Comparison of ENCODE assay signal across 15 cellular contexts in genomic region chr7:128705891-128706333, GRCh38. TPM values are rescaled to one million over a fixed set of nuclear protein-coding genes. Genes with fewer than 3 reads are reported as not detected.
DNase-seq lines count a peak whose midpoint lies in the region; ATAC-seq, FAIRE-seq and TF ChIP-seq lines count a peak whose summit lies in the region.
"Had no signal": no experiment of that assay in that cellular context is flagged by ENCODE, and none has a peak within 500 bp of the region (broad histone marks: within the 10 kb centered on the region; RNA-seq: fewer than 3 reads in every experiment).

No MANE protein-coding gene starts in this region.

- no peak overlapping the region for H3K9ac ChIP-seq in kidney (ENCODE audit: low read length in 2 of 2)

- H3K4me1 ChIP-seq in esophagus squamous epithelium = no peaks in the 10 kb centered on the region
- no peaks in the 10 kb centered on the region for H3K4me1 ChIP-seq in kidney (ENCODE audit: control insufficient read depth in 1 of 2, insufficient read depth in 1 of 2, low read depth in 1 of 2, low read length in 2 of 2)
- H3K4me1 ChIP-seq: pancreas had no signal

- H3K27ac Mint-ChIP-seq in stimulated activated effector memory CD8-positive, alpha-beta T cell treated with anti-CD3 and anti-CD28 coated beads, Interleukin-12 subunit alpha, Interleukin-12 subunit beta, amount 100 ng/mL, for 72 hours = no peak overlapping the region
- H3K27ac Mint-ChIP-seq: activated CD4-positive, alpha-beta memory T cell treated with anti-CD3 and anti-CD28 coated beads, Interleukin-2, amount 10 ng/mL, durations not matched to agents 7 days and 5 days; activated naive CD8-positive, alpha-beta T cell; dendritic cell treated with granulocyte-macrophage colony-stimulating factor and Interleukin-4, amounts not matched to agents 40 ng/mL and 50 ng/mL, for 4 days had no signal

- H3K9me3 ChIP-seq in esophagus squamous epithelium = no peaks in the 10 kb centered on the region
- H3K9me3 ChIP-seq in kidney (ENCODE audit: control insufficient read depth in 1 of 2, low read length in 2 of 2) = no peaks in the 10 kb centered on the region
- H3K9me3 ChIP-seq: HAP-1, pancreas had no signal

- no peaks in the 10 kb centered on the region for H3K9me3 Mint-ChIP-seq in stimulated activated effector memory CD8-positive, alpha-beta T cell treated with anti-CD3 and anti-CD28 coated beads, Interleukin-12 subunit alpha, Interleukin-12 subunit beta, amount 100 ng/mL, for 72 hours
- H3K9me3 Mint-ChIP-seq: activated CD4-positive, alpha-beta memory T cell treated with anti-CD3 and anti-CD28 coated beads, Interleukin-2, amount 10 ng/mL, durations not matched to agents 7 days and 5 days; dendritic cell treated with granulocyte-macrophage colony-stimulating factor and Interleukin-4, amounts not matched to agents 40 ng/mL and 50 ng/mL, for 4 days had no signal

- ATAC-seq in stimulated activated effector memory CD8-positive, alpha-beta T cell treated with anti-CD3 and anti-CD28 coated beads, Interleukin-12 subunit alpha, Interleukin-12 subunit beta, amount 100 ng/mL, for 72 hours = no peak
- ATAC-seq: pancreas had no signal

- peak; percentile 95 for DNase-seq in COLO829 (ENCODE audit: low spot score)
- peak; percentile 16 for DNase-seq in OCI-M1 (lab: John Stamatoyannopoulos, UW)
- DNase-seq in fibroblast of villous mesenchyme (ENCODE audit: low read depth) = peak; percentile 13
- DNase-seq in GM12892 (ENCODE audit: insufficient read length) = no peak
- DNase-seq in stimulated activated effector memory CD8-positive, alpha-beta T cell treated with anti-CD3 and anti-CD28 coated beads, Interleukin-12 subunit alpha, Interleukin-12 subunit beta, amount 100 ng/mL, for 72 hours (ENCODE audit: low spot score in 2 of 2) = no peak
- DNase-seq in esophagus squamous epithelium (lab: John Stamatoyannopoulos, UW) = no peak
- DNase-seq in kidney = no peak
- DNase-seq: activated CD4-positive, alpha-beta memory T cell treated with anti-CD3 and anti-CD28 coated beads, Interleukin-2, amount 10 ng/mL, durations not matched to agents 7 days and 5 days; NCI-H524; pancreas; stimulated activated naive CD4-positive, alpha-beta T cell had no signal

- peaks cover 0 to 1% (median 0%) of the 10 kb centered on the region in 4 donors for H3K27me3 ChIP-seq in esophagus squamous epithelium
- H3K27me3 ChIP-seq: pancreas had no signal

- H3K36me3 Mint-ChIP-seq in stimulated activated effector memory CD8-positive, alpha-beta T cell treated with anti-CD3 and anti-CD28 coated beads, Interleukin-12 subunit alpha, Interleukin-12 subunit beta, amount 100 ng/mL, for 72 hours = no peaks in the 10 kb centered on the region
- H3K36me3 Mint-ChIP-seq: activated naive CD8-positive, alpha-beta T cell had no signal

- TF ChIP-seq CTCF in fibroblast of villous mesenchyme (IDR thresholded peaks at IDR 0.05; ENCODE audit: insufficient read depth, low read depth, low read length) = no peak
- no peak for TF ChIP-seq CTCF in esophagus squamous epithelium (IDR thresholded peaks at IDR 0.05)
- TF ChIP-seq CTCF in kidney (IDR thresholded peaks at IDR 0.05; ENCODE audit: borderline replicate concordance, extremely low read depth, insufficient read depth) = no peak

- H3K36me3 ChIP-seq in esophagus squamous epithelium (no peaks in the 10 kb centered on the region), kidney (ENCODE audit: control insufficient read depth in 1 of 2, insufficient read depth in 2 of 2, low read length in 2 of 2) (no peaks in the 10 kb centered on the region)
- H3K36me3 ChIP-seq: HAP-1, pancreas had no signal

- intact Hi-C loops in esophagus squamous epithelium (cut with DNase I) = no loop called here
- intact Hi-C loops in kidney (cut with DNase I) = no loop called here

- no peak for TF ChIP-seq POLR2A in GM12892 (IDR thresholded peaks at IDR 0.05; ENCODE audit: low read depth, low read length)
- TF ChIP-seq POLR2A in esophagus squamous epithelium (IDR thresholded peaks at IDR 0.05) = no peak

- no peak overlapping the region for H3K27ac ChIP-seq in esophagus squamous epithelium
- no peak overlapping the region for H3K27ac ChIP-seq in kidney (ENCODE audit: low read depth in 2 of 2, low read length in 2 of 2)
- H3K27ac ChIP-seq: pancreas had no signal

- H3K4me1 Mint-ChIP-seq in stimulated activated effector memory CD8-positive, alpha-beta T cell treated with anti-CD3 and anti-CD28 coated beads, Interleukin-12 subunit alpha, Interleukin-12 subunit beta, amount 100 ng/mL, for 72 hours = no peaks in the 10 kb centered on the region

- no peak overlapping the region for H3K4me3 Mint-ChIP-seq in stimulated activated effector memory CD8-positive, alpha-beta T cell treated with anti-CD3 and anti-CD28 coated beads, Interleukin-12 subunit alpha, Interleukin-12 subunit beta, amount 100 ng/mL, for 72 hours
- H3K4me3 Mint-ChIP-seq: activated CD4-positive, alpha-beta memory T cell treated with anti-CD3 and anti-CD28 coated beads, Interleukin-2, amount 10 ng/mL, durations not matched to agents 7 days and 5 days; activated naive CD8-positive, alpha-beta T cell; dendritic cell treated with granulocyte-macrophage colony-stimulating factor and Interleukin-4, amounts not matched to agents 40 ng/mL and 50 ng/mL, for 4 days had no signal

- H3K4me3 ChIP-seq in fibroblast of villous mesenchyme (ENCODE audit: low read depth, low read length) (no peak overlapping the region), esophagus squamous epithelium (no peak overlapping the region), kidney (ENCODE audit: low read length in 2 of 2) (no peak overlapping the region)
- H3K4me3 ChIP-seq: HAP-1, pancreas had no signal

- FAIRE-seq in GM12892 (lab: Jason Lieb, UNC) (no peak), kidney (lab: Jason Lieb, UNC) (no peak)
- FAIRE-seq: pancreas had no signal

- no peak for TF ChIP-seq RAD21 in Ishikawa (IDR thresholded peaks at IDR 0.05; ENCODE audit: low read depth)

- TF ChIP-seq EP300 in Ishikawa (IDR thresholded peaks at IDR 0.05; ENCODE audit: borderline replicate concordance) = no peak

- 48 to 58% methylated on average over 2 to 3 of the region's 3 CpGs for WGBS in esophagus squamous epithelium, 2 donors

TF ChIP-seq in Ishikawa, 13 proteins besides CTCF, POLR2A, EP300 and RAD21:
- TF ChIP-seq NFIC (IDR thresholded peaks at IDR 0.05) (peak; percentile 43; the same call in 1 of the 2 replicates), REST (IDR thresholded peaks at IDR 0.05; ENCODE audit: low read depth) (no peak), EGR1 (IDR thresholded peaks at IDR 0.05) (no peak), ZBTB7A (IDR thresholded peaks at IDR 0.05; ENCODE audit: low read depth) (no peak)

RNA-seq across cellular contexts. Expression of gene CALU, which starts 33.2 kb away (rescaled TPM):
- total RNA-seq in fibroblast of villous mesenchyme (689 and 855 TPM in 2 replicates), esophagus squamous epithelium (10 to 100 TPM; 23.5 to 66.6 (median 50.8) TPM), kidney (75.1 TPM)
- 30.8 TPM for polyA plus RNA-seq in GM12892 (2012; ENCODE audit: missing spikeins)
- 32.9 TPM for polyA plus RNA-seq in kidney (ENCODE audit: insufficient read depth, low read depth, low replicate concordance)

RNA-seq across cellular contexts. Expression of gene GARIN1A, which starts 33.8 kb away (rescaled TPM):
- total RNA-seq in fibroblast of villous mesenchyme (0.64 and 2.6 TPM in 2 replicates), esophagus squamous epithelium (under 1 TPM in 3 of 4 donors, not detected in 1; 0.19 to 0.38 (median 0.35) TPM), kidney (2.5 TPM)
- polyA plus RNA-seq in GM12892 (2012; ENCODE audit: missing spikeins) = 0.51 TPM
- polyA plus RNA-seq in kidney (ENCODE audit: insufficient read depth, low read depth, low replicate concordance) = 1.3 TPM

Comparison
In these comparisons a context has a peak if more than half of its experiments do, and no peak if none do; other contexts are left out.
1. DNase-seq: peak in COLO829 (single experiment), OCI-M1 (single experiment) and fibroblast of villous mesenchyme (single experiment); none in GM12892 (single experiment), stimulated activated effector memory CD8-positive, alpha-beta T cell treated with anti-CD3 and anti-CD28 coated beads, Interleukin-12 subunit alpha, Interleukin-12 subunit beta, amount 100 ng/mL, for 72 hours (0 of 2), esophagus squamous epithelium (single experiment) and kidney (single experiment).